ENCODE assay signal across 1 cellular context in genomic region chr6:29752451-29753308, GRCh38.
A peak's percentile ranks its signal among the peaks of the same experiment; 100 is the strongest.
TF ChIP-seq lines count a peak whose summit lies in the region.

No MANE protein-coding gene starts in this region.

TF ChIP-seq in HEK293, 187 proteins besides CTCF, POLR2A, EP300 and RAD21 (continued from another document and continues in another):
- TF ChIP-seq ZNF449 (tag by site-specific recombination; IDR thresholded peaks at IDR 0.05) (peak; percentile 75), GLIS2 (tag by site-specific recombination; IDR thresholded peaks at IDR 0.05) (peak; percentile 78), ZNF19 (tag by site-specific recombination; IDR thresholded peaks at IDR 0.05; ENCODE audit: low read depth) (no peak), MZF1 (tag by site-specific recombination; IDR thresholded peaks at IDR 0.05; ENCODE audit: borderline replicate concordance) (no peak; the same call in 1 of the 2 replicates), EGR2 (tag by site-specific recombination; IDR thresholded peaks at IDR 0.05; ENCODE audit: low read depth) (peak; percentile 85), ZNF2 (tag by site-specific recombination; IDR thresholded peaks at IDR 0.05) (peak; percentile 81), INSM2 (tag by site-specific recombination; IDR thresholded peaks at IDR 0.05) (peak; percentile 8; the same call in 1 of the 2 replicates), ZNF558 (tag by site-specific recombination; IDR thresholded peaks at IDR 0.05) (no peak; the same call in 1 of the 2 replicates), ZNF202 (tag by site-specific recombination; IDR thresholded peaks at IDR 0.05; ENCODE audit: borderline replicate concordance) (no peak), ZNF660 (tag by site-specific recombination; IDR thresholded peaks at IDR 0.05) (peak; percentile 85), ZNF664 (tag by site-specific recombination; IDR thresholded peaks at IDR 0.05) (no peak), GLIS1 (tag by site-specific recombination; IDR thresholded peaks at IDR 0.05) (peak; percentile 48), ZNF433 (tag by site-specific recombination; IDR thresholded peaks at IDR 0.05; ENCODE audit: low read depth) (0 out of 2 replicates have a peak, but pooled peaks have one; percentile 4), BCL6B (tag by site-specific recombination; IDR thresholded peaks at IDR 0.05) (no peak), ZNF416 (tag by site-specific recombination; IDR thresholded peaks at IDR 0.05) (no peak), KLF17 (tag by site-specific recombination; IDR thresholded peaks at IDR 0.05) (no peak), ZNF26 (tag by site-specific recombination; IDR thresholded peaks at IDR 0.05) (no peak), ZNF843 (tag by site-specific recombination; IDR thresholded peaks at IDR 0.05) (peak; percentile 41; the same call in 1 of the 2 replicates), REPIN1 (tag by site-specific recombination; IDR thresholded peaks at IDR 0.05; ENCODE audit: low read depth) (no peak), ZNF555 (tag by site-specific recombination; conservative IDR thresholded peaks at IDR 0.05) (no peak), ZBTB20 (tag by site-specific recombination; IDR thresholded peaks at IDR 0.05) (peak; percentile 100), TRIM28 (IDR thresholded peaks at IDR 0.05; ENCODE audit: borderline replicate concordance, low read length) (no peak; the same call in 1 of the 2 replicates), RBAK (tag by site-specific recombination; IDR thresholded peaks at IDR 0.05) (no peak), ZNF426 (tag by site-specific recombination; IDR thresholded peaks at IDR 0.05) (no peak), ZNF280D (tag by site-specific recombination; IDR thresholded peaks at IDR 0.05) (no peak), ZNF513 (tag by site-specific recombination; IDR thresholded peaks at IDR 0.05) (no peak), HOXD13 (CRISPR knock-in tag; IDR thresholded peaks at IDR 0.05; ENCODE audit: borderline replicate concordance) (no peak), REST (tag by site-specific recombination; IDR thresholded peaks at IDR 0.05) (0 out of 2 replicates have a peak, but pooled peaks have one; percentile 13), ZNF585B (tag by site-specific recombination; IDR thresholded peaks at IDR 0.05) (no peak), SCRT1 (tag by site-specific recombination; IDR thresholded peaks at IDR 0.05; ENCODE audit: borderline replicate concordance) (no peak), ZBTB21 (tag by site-specific recombination; IDR thresholded peaks at IDR 0.05) (no peak), ZNF132 (tag by site-specific recombination; IDR thresholded peaks at IDR 0.05; ENCODE audit: borderline replicate concordance) (no peak), ZNF398 (tag by site-specific recombination; IDR thresholded peaks at IDR 0.05) (no peak), ZNF529 (tag by site-specific recombination; IDR thresholded peaks at IDR 0.05; ENCODE audit: insufficient replicate concordance) (no peak), ZNF354C (tag by site-specific recombination; IDR thresholded peaks at IDR 0.05; ENCODE audit: borderline replicate concordance, low read depth) (no peak), KLF9 (tag by site-specific recombination; IDR thresholded peaks at IDR 0.05; ENCODE audit: low read depth) (peak; percentile 66), ZNF600 (tag by site-specific recombination; IDR thresholded peaks at IDR 0.05) (peak; percentile 86), ZNF510 (tag by site-specific recombination; IDR thresholded peaks at IDR 0.05; ENCODE audit: insufficient replicate concordance) (no peak), ZNF274 (IDR thresholded peaks at IDR 0.05; ENCODE audit: low read length) (no peak), ZNF274 (tag by site-specific recombination; IDR thresholded peaks at IDR 0.05; ENCODE audit: borderline replicate concordance) (no peak), ZSCAN18 (tag by site-specific recombination; IDR thresholded peaks at IDR 0.05) (no peak), KLF1 (tag by site-specific recombination; IDR thresholded peaks at IDR 0.05) (peak; percentile 53), ZNF169 (tag by site-specific recombination; IDR thresholded peaks at IDR 0.05) (no peak)
